Comparison of ENCODE assay signal across 17 cellular contexts in genomic region chr6:27428966-27429365, GRCh38. TPM values are rescaled to one million over a fixed set of nuclear protein-coding genes. Genes with fewer than 3 reads are reported as not detected.
DNase-seq lines count a peak whose midpoint lies in the region; ATAC-seq lines count a peak whose summit lies in the region.
"Had no signal": no experiment of that assay in that cellular context is flagged by ENCODE, and none has a peak within 500 bp of the region (broad histone marks: within the 10 kb centered on the region; RNA-seq: fewer than 3 reads in every experiment).

No MANE protein-coding gene starts in this region.

- H3K27ac Mint-ChIP-seq in stimulated activated naive CD8-positive, alpha-beta T cell treated with anti-CD3 and anti-CD28 coated beads, Interleukin-15, amount 100 ng/mL, for 72 hours: no peak overlapping the region
- no peak overlapping the region for H3K27ac Mint-ChIP-seq in CD4-positive, alpha-beta memory T cell
- H3K27ac Mint-ChIP-seq: B cell; CD14-positive monocyte; CD4-positive, alpha-beta T cell; GM23338; H9 had no signal

- H3K27me3 Mint-ChIP-seq in stimulated activated naive CD8-positive, alpha-beta T cell treated with anti-CD3 and anti-CD28 coated beads, Interleukin-15, amount 100 ng/mL, for 72 hours: peaks cover 14% of the 10 kb centered on the region
- H3K27me3 Mint-ChIP-seq in CD4-positive, alpha-beta memory T cell: peaks cover 0 to 9% of the 10 kb centered on the region in 2 donors

- intact Hi-C loops in CD4-positive, alpha-beta memory T cell (cut with micrococcal nuclease): no loop called here

- peaks cover 2 to 3% of the 10 kb centered on the region in 2 donors for H3K36me3 Mint-ChIP-seq in CD4-positive, alpha-beta memory T cell
- H3K36me3 Mint-ChIP-seq: CD14-positive monocyte had no signal

- H3K9me3 Mint-ChIP-seq in stimulated activated naive CD8-positive, alpha-beta T cell treated with anti-CD3 and anti-CD28 coated beads, Interleukin-15, amount 100 ng/mL, for 72 hours: peaks cover 9 to 19% of the 10 kb centered on the region in 2 donors
- peaks cover 0 to 8% (median 5%) of the 10 kb centered on the region in 8 donors for H3K9me3 Mint-ChIP-seq in CD4-positive, alpha-beta memory T cell

- POLR2A ChIA-PET in CD4-positive, alpha-beta memory T cell (lab: Charles Lee; ENCODE audit: partially characterized antibody): no interaction called here

- H3K27ac ChIP-seq in angular gyrus (ENCODE audit: low read depth, low read length): peak overlapping the region; percentile 74
- peak overlapping the region; percentile 7 for H3K27ac ChIP-seq in temporal lobe (ENCODE audit: low read depth, low read length)
- H3K27ac ChIP-seq in CD4-positive, alpha-beta memory T cell (ENCODE audit: low read depth, low read length): no peak overlapping the region
- H3K27ac ChIP-seq: 22Rv1; BLaER1 treated with 17β-estradiol and CSF1 and Interleukin-3, amounts not matched to agents 10 nM and 100 nM had no signal

- CTCF ChIA-PET in CD4-positive, alpha-beta memory T cell (lab: Charles Lee; ENCODE audit: partially characterized antibody): no interaction called here

- peak; percentile 80 for ATAC-seq in stimulated activated naive CD8-positive, alpha-beta T cell treated with anti-CD3 and anti-CD28 coated beads, Interleukin-15, amount 100 ng/mL, for 72 hours
- ATAC-seq in stimulated activated naive CD8-positive, alpha-beta T cell treated with anti-CD3 and anti-CD28 coated beads, Interleukin-15, Interleukin-2, amounts not matched to agents 100 U/mL and 50 U/mL, for 24 hours: no peak
- ATAC-seq: GM23338, HCT116 had no signal

- H3K27me3 ChIP-seq in CD4-positive, alpha-beta memory T cell (ENCODE audit: insufficient read depth, low read length): no peaks in the 10 kb centered on the region
- H3K27me3 ChIP-seq: BLaER1 treated with 17β-estradiol and CSF1 and Interleukin-3, amounts not matched to agents 10 nM and 100 nM had no signal

- H3K4me1 ChIP-seq in CD4-positive, alpha-beta memory T cell (ENCODE audit: insufficient read depth, low read length): no peaks in the 10 kb centered on the region
- H3K4me1 ChIP-seq: BLaER1 treated with 17β-estradiol and CSF1 and Interleukin-3, amounts not matched to agents 10 nM and 100 nM; Caco-2 had no signal

- peaks cover 6% of the 10 kb centered on the region for H3K4me1 Mint-ChIP-seq in stimulated activated naive CD8-positive, alpha-beta T cell treated with anti-CD3 and anti-CD28 coated beads, Interleukin-15, amount 100 ng/mL, for 72 hours
- no peaks in the 10 kb centered on the region for H3K4me1 Mint-ChIP-seq in CD4-positive, alpha-beta memory T cell
- H3K4me1 Mint-ChIP-seq: B cell, CD14-positive monocyte, GM23338, H9 had no signal

- no peak overlapping the region for H3K4me3 Mint-ChIP-seq in stimulated activated naive CD8-positive, alpha-beta T cell treated with anti-CD3 and anti-CD28 coated beads, Interleukin-15, amount 100 ng/mL, for 72 hours
- H3K4me3 Mint-ChIP-seq in CD4-positive, alpha-beta memory T cell: no peak overlapping the region
- H3K4me3 Mint-ChIP-seq: B cell; CD14-positive monocyte; CD4-positive, alpha-beta T cell; GM23338; H9 had no signal

- no peak for DNase-seq in stimulated activated naive CD8-positive, alpha-beta T cell treated with anti-CD3 and anti-CD28 coated beads, Interleukin-15, amount 100 ng/mL, for 72 hours
- no peak for DNase-seq in stimulated activated naive CD8-positive, alpha-beta T cell treated with anti-CD3 and anti-CD28 coated beads, Interleukin-15, Interleukin-2, amounts not matched to agents 100 U/mL and 50 U/mL, for 24 hours
- no peak for DNase-seq in CD4-positive, alpha-beta memory T cell
- no peak for DNase-seq in NCI-H345 treated with DMSO at 0.1 percent for 48 hours (lab: John Stamatoyannopoulos, UW; ENCODE audit: unreplicated experiment)
- DNase-seq: Caco-2; CD4-positive, alpha-beta T cell; DMS79; GF-D8; H9 had no signal

- no peaks in the 10 kb centered on the region for H3K9me3 ChIP-seq in CD4-positive, alpha-beta memory T cell (ENCODE audit: control insufficient read depth in 1 of 2, low read length in 2 of 2)
- H3K9me3 ChIP-seq: Caco-2 had no signal

- H3K4me3 ChIP-seq in CD4-positive, alpha-beta memory T cell (ENCODE audit: low read length in 2 of 2): no peak overlapping the region
- H3K4me3 ChIP-seq: BLaER1 treated with 17β-estradiol and CSF1 and Interleukin-3, amounts not matched to agents 10 nM and 100 nM; GM23338 had no signal

- H3K36me3 ChIP-seq in CD4-positive, alpha-beta memory T cell (ENCODE audit: insufficient read depth, low read length): no peaks in the 10 kb centered on the region
- H3K36me3 ChIP-seq: BLaER1 treated with 17β-estradiol and CSF1 and Interleukin-3, amounts not matched to agents 10 nM and 100 nM had no signal

RNA-seq across cellular contexts. Expression of gene ZNF391, which starts 40.4 kb away (rescaled TPM):
- total RNA-seq in temporal lobe: 2.5 TPM
- 1 to 10 TPM; 3.3 to 3.7 TPM for total RNA-seq in CD4-positive, alpha-beta memory T cell
- 1 to 10 TPM; 1.8 TPM for polyA plus RNA-seq in CD4-positive, alpha-beta memory T cell

RNA-seq across cellular contexts. Expression of gene ZNF184, which starts 43.9 kb away (rescaled TPM):
- total RNA-seq in temporal lobe: 22.9 TPM
- 10 to 100 TPM; 15.2 to 17.4 TPM for total RNA-seq in CD4-positive, alpha-beta memory T cell
- polyA plus RNA-seq in CD4-positive, alpha-beta memory T cell: 10 to 100 TPM in 1 of 2 donors, 1 to 10 TPM in 1; 4.8 to 12.7 TPM
